1 cellular context compared by ENCODE assay signal in the genomic region with DNA sequence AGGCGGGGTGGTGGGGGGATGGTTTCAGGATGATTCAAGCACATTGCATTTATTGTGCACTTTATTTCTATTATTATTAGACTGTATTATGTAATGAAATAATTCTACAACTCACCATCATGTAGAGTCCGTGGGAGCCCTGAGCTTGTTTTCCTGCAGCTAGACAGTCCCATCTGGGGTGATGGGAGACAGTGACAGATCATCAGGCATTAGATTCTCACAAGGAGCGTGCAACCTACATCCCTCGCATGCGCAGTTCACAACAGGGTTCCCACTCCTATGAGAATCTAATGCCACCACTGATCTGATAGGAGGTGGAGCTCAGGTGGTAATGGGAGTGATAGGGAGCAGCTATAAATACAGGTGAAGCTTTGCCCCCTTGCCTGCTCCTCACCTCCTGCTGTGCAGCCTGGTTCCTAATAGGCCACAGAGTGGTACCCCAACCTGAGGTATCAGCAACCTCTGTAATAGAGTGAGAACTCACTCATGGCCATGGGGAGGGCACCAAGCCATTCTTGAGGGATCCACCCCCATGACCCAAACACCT. TPM values are rescaled to one million over a fixed set of nuclear protein-coding genes. Genes with fewer than 3 reads are reported as not detected.
"Had no signal": no experiment of that assay in that cellular context is flagged by ENCODE, and none has a peak within 500 bp of the region (broad histone marks: within the 10 kb centered on the region; RNA-seq: fewer than 3 reads in every experiment).

No MANE protein-coding gene starts in this region.

RNA-seq across cellular contexts. Expression of a gene that starts 40.9 kb away (rescaled TPM):
- total RNA-seq: epithelial cell of proximal tubule had no signal
